In the genomic region with DNA sequence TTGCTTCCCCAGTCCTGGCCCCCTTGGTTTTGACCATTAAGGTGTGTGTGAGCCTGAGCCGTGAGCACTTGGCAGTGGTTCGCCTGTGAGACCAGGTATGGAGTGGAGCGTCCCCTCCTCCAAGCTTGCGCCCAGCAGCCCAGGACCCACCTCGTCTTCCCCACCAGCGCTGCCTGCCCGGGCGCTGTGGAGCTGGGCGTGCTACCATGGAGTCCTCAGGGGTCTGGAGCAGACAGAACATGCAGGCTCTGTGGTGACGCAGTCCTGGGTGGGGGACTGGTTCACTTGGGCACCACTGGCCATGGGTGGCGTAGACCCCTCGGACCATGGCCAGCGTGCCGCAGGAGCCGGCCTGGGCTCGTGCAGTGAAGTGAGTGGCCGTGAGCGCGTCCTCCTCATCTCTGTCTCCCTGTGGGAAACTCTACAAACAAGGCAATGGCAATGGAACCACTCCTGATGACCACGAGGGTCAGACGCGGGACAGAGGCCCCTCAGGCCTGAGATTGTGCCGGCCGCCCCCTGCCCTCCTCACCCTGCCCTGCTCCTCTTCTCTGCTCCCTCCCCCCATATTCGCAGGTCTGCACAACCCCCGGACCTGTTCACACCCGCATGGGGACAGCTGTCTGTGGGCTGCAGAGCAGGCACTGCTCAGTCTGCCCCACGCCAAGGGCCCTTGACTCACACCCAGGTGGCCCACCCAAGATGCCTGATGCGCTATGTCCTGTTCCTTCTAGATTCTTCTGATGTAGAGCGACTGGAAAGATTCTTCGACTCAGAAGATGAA, we compare ENCODE assay signal across 14 cellular contexts. TPM values are rescaled to one million over a fixed set of nuclear protein-coding genes. Genes with fewer than 3 reads are reported as not detected.
DNase-seq lines count a peak whose midpoint lies in the region; ATAC-seq and TF ChIP-seq lines count a peak whose summit lies in the region.
"Had no signal": no experiment of that assay in that cellular context is flagged by ENCODE, and none has a peak within 500 bp of the region (broad histone marks: within the 10 kb centered on the region; RNA-seq: fewer than 3 reads in every experiment).

No MANE protein-coding gene starts in this region.

- H3K27me3 ChIP-seq in right atrium auricular region: no peaks in the 10 kb centered on the region
- no peaks in the 10 kb centered on the region for H3K27me3 ChIP-seq in Caco-2 (replicated peaks; ENCODE audit: control insufficient read depth, insufficient read depth, low read length)
- H3K27me3 ChIP-seq: BLaER1 had no signal

- H3K27ac ChIP-seq in right atrium auricular region: no peak overlapping the region
- H3K27ac ChIP-seq: BLaER1 had no signal

- POLR2A ChIA-PET in WTC11 (lab: Charles Lee): no interaction called here
- POLR2A ChIA-PET in Caco-2 (lab: Charles Lee): no interaction called here

- intact Hi-C loops in Right ventricle myocardium inferior (cut with DNase I) (no loop called here), mucosa of descending colon (cut with DNase I, micrococcal nuclease) (no loop called here), Caco-2 (cut with micrococcal nuclease; ENCODE audit: unreplicated experiment) (no loop called here)

- H3K4me1 Mint-ChIP-seq in WTC11 (peaks cover 2% of the 10 kb centered on the region; the same call in 1 of the 2 replicates), Caco-2 (ENCODE audit: low read depth, unreplicated experiment) (no peaks in the 10 kb centered on the region)
- H3K4me1 Mint-ChIP-seq in stimulated activated naive B cell treated with anti-CD40 and anti-IgM and Interleukin-4, amounts not matched to agents 10 μg/mL and 1 μg/mL and 100 μg/mL, for 72 hours: peaks cover 4 to 10% of the 10 kb centered on the region in 2 donors
- H3K4me1 Mint-ChIP-seq: IgD-negative memory B cell had no signal

- H3K27me3 Mint-ChIP-seq in WTC11 (ENCODE audit: low read depth) (no peaks in the 10 kb centered on the region), Caco-2 (ENCODE audit: insufficient read depth, unreplicated experiment) (no peaks in the 10 kb centered on the region)
- H3K27me3 Mint-ChIP-seq in stimulated activated naive B cell treated with anti-CD40 and anti-IgM and Interleukin-4, amounts not matched to agents 10 μg/mL and 1 μg/mL and 100 μg/mL, for 72 hours: no peaks in the 10 kb centered on the region
- H3K27me3 Mint-ChIP-seq: CD8-positive, alpha-beta memory T cell; IgD-negative memory B cell had no signal

- TF ChIP-seq CTCF in right atrium auricular region (IDR thresholded peaks at IDR 0.05) (no peak), WTC11 (IDR thresholded peaks at IDR 0.05) (no peak), mucosa of descending colon (IDR thresholded peaks at IDR 0.05) (no peak), Caco-2 (IDR thresholded peaks at IDR 0.05; ENCODE audit: insufficient read depth in 1 of 2, low read depth in 1 of 2, low read length in 1 of 2, severe bottlenecking in 1 of 2, unreplicated experiment in 1 of 2) (no peak)

- H3K36me3 Mint-ChIP-seq in WTC11 (peaks cover 33% of the 10 kb centered on the region), Caco-2 (ENCODE audit: insufficient read depth, unreplicated experiment) (peaks cover 48% of the 10 kb centered on the region)
- H3K36me3 Mint-ChIP-seq in stimulated activated naive B cell treated with anti-CD40 and anti-IgM and Interleukin-4, amounts not matched to agents 10 μg/mL and 1 μg/mL and 100 μg/mL, for 72 hours: peaks cover 44 to 71% of the 10 kb centered on the region in 2 donors

- CTCF ChIA-PET in WTC11 (lab: Charles Lee): no interaction called here
- CTCF ChIA-PET in Caco-2 (lab: Charles Lee): no interaction called here

- BruUV-seq in Caco-2 (replicated peaks; lab: Mats Ljungman, UMichigan): no TSS peak

- H3K4me1 ChIP-seq in right atrium auricular region: no peaks in the 10 kb centered on the region
- no peaks in the 10 kb centered on the region for H3K4me1 ChIP-seq in mucosa of descending colon (ENCODE audit: low read depth)
- H3K4me1 ChIP-seq in Caco-2: no peaks in the 10 kb centered on the region
- H3K4me1 ChIP-seq: BLaER1 had no signal

- H3K9me3 ChIP-seq in right atrium auricular region (no peaks in the 10 kb centered on the region), mucosa of descending colon (no peaks in the 10 kb centered on the region), Caco-2 (no peaks in the 10 kb centered on the region)
- H3K9me3 ChIP-seq: BLaER1 had no signal

- H3K27ac Mint-ChIP-seq in WTC11 (0 out of 2 replicates have a peak overlapping the region, but pooled peaks have one; percentile 53), Caco-2 (ENCODE audit: unreplicated experiment) (no peak overlapping the region)
- peak overlapping the region; percentile 75 for H3K27ac Mint-ChIP-seq in stimulated activated naive B cell treated with anti-CD40 and anti-IgM and Interleukin-4, amounts not matched to agents 10 μg/mL and 1 μg/mL and 100 μg/mL, for 72 hours
- H3K27ac Mint-ChIP-seq: GM23338 had no signal

- H3K4me3 ChIP-seq in right atrium auricular region (no peak overlapping the region), mucosa of descending colon (no peak overlapping the region), Caco-2 (ENCODE audit: low read depth, low read length) (no peak overlapping the region)
- H3K4me3 ChIP-seq: BLaER1, GM23338 had no signal

- H3K9me3 Mint-ChIP-seq in WTC11 (no peaks in the 10 kb centered on the region), Caco-2 (ENCODE audit: unreplicated experiment) (no peaks in the 10 kb centered on the region)
- no peaks in the 10 kb centered on the region for H3K9me3 Mint-ChIP-seq in stimulated activated naive B cell treated with anti-CD40 and anti-IgM and Interleukin-4, amounts not matched to agents 10 μg/mL and 1 μg/mL and 100 μg/mL, for 72 hours
- H3K9me3 Mint-ChIP-seq: CD8-positive, alpha-beta memory T cell; GM23338; H9; IgD-negative memory B cell had no signal

- H3K4me3 Mint-ChIP-seq in WTC11 (no peak overlapping the region), Caco-2 (ENCODE audit: unreplicated experiment) (no peak overlapping the region)
- no peak overlapping the region for H3K4me3 Mint-ChIP-seq in stimulated activated naive B cell treated with anti-CD40 and anti-IgM and Interleukin-4, amounts not matched to agents 10 μg/mL and 1 μg/mL and 100 μg/mL, for 72 hours
- H3K4me3 Mint-ChIP-seq: GM23338, H9, IgD-negative memory B cell had no signal

- ATAC-seq in Right ventricle myocardium inferior (no peak), WTC11 (no peak), mucosa of descending colon (peak; percentile 3), GM19351 (IDR thresholded peaks at IDR 0.05; ENCODE audit: unreplicated experiment) (no peak)
- ATAC-seq in stimulated activated naive B cell treated with anti-CD40 and anti-IgM and Interleukin-4, amounts not matched to agents 10 μg/mL and 1 μg/mL and 100 μg/mL, for 72 hours (replicated peaks): no peak
- ATAC-seq: GM23338 had no signal

- H3K36me3 ChIP-seq in right atrium auricular region (peaks cover 65% of the 10 kb centered on the region), mucosa of descending colon (ENCODE audit: low read depth) (peaks cover 6% of the 10 kb centered on the region), Caco-2 (ENCODE audit: control insufficient read depth, insufficient read depth, low read length) (no peaks in the 10 kb centered on the region)

- DNase-seq in Right ventricle myocardium inferior (ENCODE audit: missing footprints) (peak; percentile 53), right atrium auricular region (ENCODE audit: low spot score) (no peak), WTC11 (ENCODE audit: low spot score) (no peak), mucosa of descending colon (no peak), Caco-2 (no peak)
- no peak for DNase-seq in stimulated activated naive B cell treated with anti-CD40 and anti-IgM and Interleukin-4, amounts not matched to agents 10 μg/mL and 1 μg/mL and 100 μg/mL, for 72 hours
- DNase-seq: 8988T; AML-193; CD8-positive, alpha-beta memory T cell; H9 had no signal

TF ChIP-seq in WTC11, 78 proteins besides CTCF, POLR2A, EP300 and RAD21:
- TF ChIP-seq NR1H2 (CRISPR knock-in tag; IDR thresholded peaks at IDR 0.05) (no peak), KAT7 (CRISPR knock-in tag; IDR thresholded peaks at IDR 0.05; ENCODE audit: borderline replicate concordance) (no peak)

RNA-seq across cellular contexts. Expression of a gene that starts 15.0 kb away (rescaled TPM):
- total RNA-seq in Right ventricle myocardium inferior: 11.1 TPM
- 1 to 10 TPM; 6.4 to 6.6 TPM for total RNA-seq in right atrium auricular region
- 79.9 to 88.1 TPM (median 87.7 TPM) in 3 replicates for total RNA-seq in WTC11 (2021)
- 10 to 100 TPM; 17.9 to 31.0 (median 19.7) TPM for total RNA-seq in mucosa of descending colon
- 65.1 and 68.4 TPM in 2 replicates for total RNA-seq in Caco-2 (2022)

RNA-seq across cellular contexts. Expression of a gene that starts 30.2 kb away (rescaled TPM):
- total RNA-seq in Right ventricle myocardium inferior (16.5 TPM), right atrium auricular region (10 to 100 TPM; 21.9 to 32.7 TPM), WTC11 (2021) (43.1 to 47.4 TPM (median 45.3 TPM) in 3 replicates), mucosa of descending colon (10 to 100 TPM; 24.6 to 52.3 (median 35.1) TPM), Caco-2 (2022) (28.6 and 32.2 TPM in 2 replicates)

RNA-seq across cellular contexts. Expression of a gene that starts 34.2 kb away (rescaled TPM):
- total RNA-seq in Right ventricle myocardium inferior: 43.3 TPM
- 10 to 100 TPM; 47.8 to 53.0 TPM for total RNA-seq in right atrium auricular region
- total RNA-seq in WTC11 (2021): 113 to 133 TPM (median 127 TPM) in 3 replicates
- total RNA-seq in mucosa of descending colon: 100 to 1,000 TPM in 1 of 3 donors, 10 to 100 TPM in 2; 87.9 to 154 (median 94.6) TPM
- total RNA-seq in Caco-2 (2022): 94.5 and 101 TPM in 2 replicates

RNA-seq across cellular contexts. Expression of a gene that starts 34.7 kb away (rescaled TPM):
- total RNA-seq in Right ventricle myocardium inferior (83.2 TPM), right atrium auricular region (10 to 100 TPM; 76.8 to 94.7 TPM), WTC11 (2021) (72.6 to 88.6 TPM (median 78.0 TPM) in 3 replicates), mucosa of descending colon (10 to 100 TPM; 67.3 to 86.2 (median 68.8) TPM), Caco-2 (2022) (34.7 and 37.2 TPM in 2 replicates)
